ENCODE assay signal across 8 cellular contexts in the genomic region with DNA sequence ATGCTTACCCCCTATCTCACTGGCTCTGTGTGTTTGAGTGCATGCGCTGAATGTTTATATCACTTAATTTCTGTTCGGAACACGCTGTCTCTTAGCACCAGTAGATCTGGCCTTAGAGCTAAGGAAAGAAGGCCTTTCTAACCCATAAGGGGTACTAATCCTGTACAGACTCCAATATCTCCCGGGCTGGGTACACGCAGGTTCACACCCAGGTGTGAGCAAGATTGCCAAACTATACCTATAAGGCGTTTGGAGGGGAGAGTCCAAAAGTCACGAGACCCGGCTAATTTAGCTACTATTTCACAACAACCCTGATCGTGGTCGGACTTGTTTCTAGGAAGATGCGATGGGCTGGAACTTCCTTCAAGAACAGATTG. TPM values are rescaled to one million over a fixed set of nuclear protein-coding genes. Genes with fewer than 3 reads are reported as not detected.
A peak's percentile ranks its signal among the peaks of the same experiment; 100 is the strongest.
DNase-seq lines count a peak whose midpoint lies in the region; ATAC-seq and TF ChIP-seq lines count a peak whose summit lies in the region.

No MANE protein-coding gene starts in this region.

- peak; percentile 20 for DNase-seq in NCI-H345 (lab: John Stamatoyannopoulos, UW)
- no peak for DNase-seq in NCI-H345 treated with DMSO at 0.1 percent for 48 hours (lab: John Stamatoyannopoulos, UW; ENCODE audit: unreplicated experiment)
- no peak for DNase-seq in Karpas-422
- peak; percentile 58 for DNase-seq in choroid plexus epithelial cell (ENCODE audit: low read depth)
- DNase-seq in ecto neural progenitor cell (ENCODE audit: low spot score) = no peak
- DNase-seq in NCI-H1105 (lab: John Stamatoyannopoulos, UW) = no peak

- peak overlapping the region; percentile 73 for H3K4me2 ChIP-seq in Karpas-422 (ENCODE audit: low read depth, low read length, poor library complexity, severe bottlenecking)

- H3K4me1 ChIP-seq in Karpas-422 (ENCODE audit: low read length) = peaks cover 47% of the 10 kb centered on the region

- H4K20me1 ChIP-seq in Karpas-422 (ENCODE audit: insufficient read depth, low read depth, low read length) = 0 out of 2 replicates have a peak, but pooled peaks cover 4% of the 10 kb centered on the region

- no peak for TF ChIP-seq CTCF in choroid plexus epithelial cell (conservative IDR thresholded peaks at IDR 0.05; ENCODE audit: low read depth, low read length)
- no peak for TF ChIP-seq CTCF in nephron (IDR thresholded peaks at IDR 0.05; ENCODE audit: unreplicated experiment in 3 of 3)

- H2AFZ ChIP-seq in Karpas-422 (ENCODE audit: low read length) = peak overlapping the region; percentile 66; the same call in 1 of the 2 replicates

- no peaks in the 10 kb centered on the region for H3K9me3 ChIP-seq in Karpas-422 (ENCODE audit: low read length)

- peak overlapping the region; percentile 54 for H3K27ac ChIP-seq in Karpas-422 (ENCODE audit: low read length)

- H3K27me3 ChIP-seq in Karpas-422 (ENCODE audit: low read length) = no peaks in the 10 kb centered on the region

- H3K27ac Mint-ChIP-seq in nephron = peak overlapping the region; percentile 98 to 99 (median 99)

- no peaks in the 10 kb centered on the region for H3K27me3 Mint-ChIP-seq in nephron (ENCODE audit: low read depth)

- peaks cover 13% of the 10 kb centered on the region for H3K4me1 Mint-ChIP-seq in nephron

- H3K79me2 ChIP-seq in Karpas-422 (ENCODE audit: low read length) = peaks cover 42% of the 10 kb centered on the region

- peaks cover 7% of the 10 kb centered on the region; the same call in 1 of the 2 replicates for H3K36me3 ChIP-seq in Karpas-422 (ENCODE audit: insufficient read depth, low read length)

- H3K9ac ChIP-seq in Karpas-422 (ENCODE audit: low read length) = peak overlapping the region; percentile 94

- peak overlapping the region; percentile 93 for H3K4me3 ChIP-seq in Karpas-422 (ENCODE audit: low read length)
- peak overlapping the region; percentile 96 for H3K4me3 ChIP-seq in choroid plexus epithelial cell (ENCODE audit: low read depth, low read length)

- no peak for ATAC-seq in GM19463 (IDR thresholded peaks at IDR 0.05; ENCODE audit: unreplicated experiment)

- H3K9me2 ChIP-seq in Karpas-422 (replicated peaks; ENCODE audit: insufficient read depth, low read length) = no peaks in the 10 kb centered on the region

- H3K4me3 Mint-ChIP-seq in nephron = peak overlapping the region; percentile 96 to 100 (median 98)

- H3K9me3 Mint-ChIP-seq in nephron = no peaks in the 10 kb centered on the region

- peaks cover 8% of the 10 kb centered on the region for H3K36me3 Mint-ChIP-seq in nephron (ENCODE audit: low read depth)

RNA-seq across cellular contexts. Expression of gene PDSS1, which starts 0.7 kb away (rescaled TPM):
- 13.6 TPM in 2 replicates for total RNA-seq in Karpas-422 (2014; rRNA removed; shearing (Covaris generic); ENCODE audit: low replicate concordance)

Comparison
In these comparisons a context has a peak if more than half of its experiments do, and no peak if none do; other contexts are left out.
1. DNase-seq: peak in NCI-H345 (single experiment) and choroid plexus epithelial cell (single experiment); none in NCI-H345 treated with DMSO at 0.1 percent for 48 hours (single experiment), Karpas-422 (single experiment), ecto neural progenitor cell (single experiment) and NCI-H1105 (single experiment).